In the genomic region with DNA sequence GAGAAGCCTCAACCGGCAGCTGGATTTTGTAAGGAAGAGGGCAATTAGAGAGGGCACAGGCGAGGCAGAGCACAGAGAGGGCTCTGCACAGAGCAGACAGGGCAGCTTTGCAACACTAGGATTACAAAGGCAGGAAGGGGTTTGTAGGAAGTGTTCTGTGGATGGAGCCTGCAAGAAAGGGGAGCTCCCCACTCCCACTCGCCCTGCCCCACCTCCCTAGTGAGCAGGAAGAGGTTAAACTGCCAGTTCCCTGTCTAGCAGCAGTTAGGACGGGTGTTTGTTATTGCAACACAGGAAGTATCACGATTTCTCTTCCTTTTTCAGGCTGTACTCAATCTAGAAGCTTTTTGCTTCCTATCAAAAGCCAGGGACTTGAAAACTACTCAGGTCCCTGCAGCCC, we compare ENCODE assay signal across 8 cellular contexts.
DNase-seq lines count a peak whose midpoint lies in the region; ATAC-seq and TF ChIP-seq lines count a peak whose summit lies in the region.

No MANE protein-coding gene starts in this region.

- H3K9me3 Mint-ChIP-seq in MCF 10A (ENCODE audit: unreplicated experiment) = no peaks in the 10 kb centered on the region

- POLR2A ChIA-PET in MCF 10A (lab: Yijun Ruan, JAX) (interaction anchor here (0.6 kb wide), 1 partner anchor 196 kb away, joined by 5 read pairs; no protein-coding TSS in a partner anchor), OCI-LY7 (lab: Charles Lee) (interaction anchor here (0.7 to 10.1 kb wide), 4 partner anchors 38 to 127 kb away, joined by 3 to 90 read pairs (median 9); a partner anchor contains a TSS)

- no peaks in the 10 kb centered on the region for H4K20me1 ChIP-seq in mammary epithelial cell (ENCODE audit: insufficient read depth, low read length)
- H4K20me1 ChIP-seq in OCI-LY7 (ENCODE audit: insufficient read depth, low read length) = no peaks in the 10 kb centered on the region

- H3K9me3 ChIP-seq in mammary epithelial cell (replicated peaks; ENCODE audit: insufficient read depth, low read length) (no peaks in the 10 kb centered on the region), OCI-LY7 (ENCODE audit: low read length) (no peaks in the 10 kb centered on the region), neutrophil (no peaks in the 10 kb centered on the region)

- H3K4me1 ChIP-seq in mammary epithelial cell (ENCODE audit: insufficient read depth, low read length) (peaks cover 2% of the 10 kb centered on the region), OCI-LY7 (ENCODE audit: insufficient read depth, low read length, poor library complexity, severe bottlenecking) (peaks cover 18% of the 10 kb centered on the region), neutrophil (ENCODE audit: control insufficient read depth in 1 of 2, insufficient read depth in 1 of 2, low read depth in 1 of 2, low read length in 1 of 2) (peaks cover 69 to 71% of the 10 kb centered on the region in 2 experiments)

- no peak overlapping the region for H3K27ac Mint-ChIP-seq in MCF 10A (ENCODE audit: low read depth, unreplicated experiment)

- H3K36me3 ChIP-seq in mammary epithelial cell (ENCODE audit: insufficient read depth, low read length) (no peaks in the 10 kb centered on the region), OCI-LY7 (ENCODE audit: insufficient read depth, low read length) (no peaks in the 10 kb centered on the region), neutrophil (no peaks in the 10 kb centered on the region)

- H3K9me2 ChIP-seq in OCI-LY7 (ENCODE audit: insufficient read depth, low read length) = no peaks in the 10 kb centered on the region

- dilution Hi-C loops in mammary epithelial cell (cut with HindIII; ENCODE audit: low sequenced_read_pairs) = no loop called here

- H3K4me2 ChIP-seq in mammary epithelial cell (ENCODE audit: insufficient read depth, low read depth, low read length) (no peak overlapping the region), OCI-LY7 (ENCODE audit: low read length) (peak overlapping the region; percentile 69)

- intact Hi-C loops in mammary epithelial cell (cut with micrococcal nuclease) = no loop called here
- intact Hi-C loops in MCF 10A (cut with micrococcal nuclease) = no loop called here
- intact Hi-C loops in OCI-LY7 (cut with micrococcal nuclease; ENCODE audit: unreplicated experiment) = no loop called here

- CTCF ChIA-PET in mammary epithelial cell (lab: Charles Lee; ENCODE audit: low non-redundant PET) = no interaction called here
- CTCF ChIA-PET in MCF 10A (lab: Yijun Ruan, JAX) = interaction anchor here (0.7 to 1.4 kb wide), 5 partner anchors 15 to 275 kb away, joined by 3 to 5 read pairs (median 3); no protein-coding TSS in a partner anchor
- CTCF ChIA-PET in OCI-LY7 (lab: Charles Lee; ENCODE audit: unreplicated experiment) = interaction anchor here (0.6 kb wide), 1 partner anchor 144 kb away, joined by 3 read pairs; no protein-coding TSS in a partner anchor

- no peaks in the 10 kb centered on the region for H3K27me3 Mint-ChIP-seq in MCF 10A (ENCODE audit: insufficient read depth, unreplicated experiment)

- 80% methylated on average over 5 of the region's 5 CpGs for WGBS in mammary epithelial cell (ENCODE audit: low coverage, missing lambda C conversion rate)

- peak overlapping the region; percentile 2 for H2AFZ ChIP-seq in mammary epithelial cell (ENCODE audit: low read depth, low read length)
- H2AFZ ChIP-seq in OCI-LY7 (ENCODE audit: low read length) = peak overlapping the region; percentile 100

- H3K4me1 Mint-ChIP-seq in MCF 10A (ENCODE audit: insufficient read depth, unreplicated experiment) = peaks cover 14% of the 10 kb centered on the region

- H3K4me3 ChIP-seq in mammary epithelial cell (replicated peaks in 1 of 3; ENCODE audit: insufficient read depth in 1 of 3, low read depth in 2 of 3, low read length in 3 of 3) (no peak overlapping the region), OCI-LY7 (ENCODE audit: low read depth, low read length, poor library complexity, severe bottlenecking) (peak overlapping the region; percentile 25), coronary artery (peak overlapping the region; percentile 16), neutrophil (ENCODE audit: low read depth in 1 of 2, low read length in 1 of 2) (peak overlapping the region; percentile 52 to 54)

- no peak overlapping the region for H3K9ac ChIP-seq in mammary epithelial cell (ENCODE audit: insufficient read depth, low read length)

- H3K36me3 Mint-ChIP-seq in MCF 10A (ENCODE audit: insufficient read depth, unreplicated experiment) = no peaks in the 10 kb centered on the region

- TF ChIP-seq CTCF in mammary epithelial cell (conservative IDR thresholded peaks at IDR 0.05 in 1 of 2, IDR thresholded peaks at IDR 0.05 in 1 of 2; ENCODE audit: extremely low read depth in 1 of 2, insufficient read depth in 1 of 2, low read depth in 1 of 2, low read length in 2 of 2) (no peak), MCF 10A (IDR thresholded peaks at IDR 0.05; ENCODE audit: unreplicated experiment) (no peak), OCI-LY7 (conservative IDR thresholded peaks at IDR 0.05; ENCODE audit: low read length) (no peak), coronary artery (IDR thresholded peaks at IDR 0.05) (no peak), neutrophil (IDR thresholded peaks at IDR 0.05) (no peak)

- DNase-seq in mammary epithelial cell (no peak), MCF 10A (ENCODE audit: unreplicated experiment) (no peak), OCI-LY7 (ENCODE audit: low spot score) (peak; percentile 69), coronary artery (ENCODE audit: low spot score) (no peak), DMS53 treated with DMSO at 0.1 percent for 48 hours (lab: John Stamatoyannopoulos, UW; ENCODE audit: unreplicated experiment) (no peak)

- no peaks in the 10 kb centered on the region for H3K79me2 ChIP-seq in mammary epithelial cell (ENCODE audit: insufficient read depth, low read length)
- no peaks in the 10 kb centered on the region for H3K79me2 ChIP-seq in OCI-LY7 (ENCODE audit: insufficient read depth, low read depth, low read length)

- ATAC-seq in HG02970 (IDR thresholded peaks at IDR 0.05; ENCODE audit: low FRiP score, unreplicated experiment) (no peak), GM19328 (IDR thresholded peaks at IDR 0.05; ENCODE audit: unreplicated experiment) (no peak)

- no peak overlapping the region for H3K4me3 Mint-ChIP-seq in MCF 10A (ENCODE audit: unreplicated experiment)

- in situ Hi-C loops in mammary epithelial cell (cut with MboI; ENCODE audit: low sequenced_read_pairs in 2 of 2) = loop anchor here (5.0 to 25.0 kb wide), 4 partner anchors 120 to 745 kb away; a partner anchor contains a TSS

- H3K27ac ChIP-seq in mammary epithelial cell (ENCODE audit: insufficient read depth, low read depth, low read length) = no peak overlapping the region
- peak overlapping the region; percentile 18 for H3K27ac ChIP-seq in OCI-LY7 (ENCODE audit: low read depth, low read length, poor library complexity, severe bottlenecking)
- peak overlapping the region in 1 of 2 donors; percentile 46 for H3K27ac ChIP-seq in coronary artery
- peak overlapping the region; percentile 81 for H3K27ac ChIP-seq in neutrophil

- H3K27me3 ChIP-seq in mammary epithelial cell (ENCODE audit: insufficient read depth, low read length) = no peaks in the 10 kb centered on the region
- H3K27me3 ChIP-seq in neutrophil = no peaks in the 10 kb centered on the region

- BruUV-seq in mammary epithelial cell (replicated peaks; lab: Mats Ljungman, UMichigan) = no TSS peak
- no TSS peak for BruUV-seq in MCF 10A (replicated peaks; lab: Mats Ljungman, UMichigan)
- no TSS peak for BruUV-seq in OCI-LY7 (replicated peaks; lab: Mats Ljungman, UMichigan)

Comparison
In these comparisons a context has a peak if more than half of its experiments do, and no peak if none do; other contexts are left out.
1. H3K4me3 ChIP-seq: peak in OCI-LY7 (single experiment), coronary artery (single experiment) and neutrophil (2 of 2); none in mammary epithelial cell (0 of 3).